Comparison of ENCODE assay signal across 19 cellular contexts in genomic region chr4:5953003-5953951, GRCh38.
"Had no signal": no experiment of that assay in that cellular context is flagged by ENCODE, and none has a peak within 500 bp of the region (broad histone marks: within the 10 kb centered on the region; RNA-seq: fewer than 3 reads in every experiment).

No MANE protein-coding gene starts in this region.

- H3K4me1 ChIP-seq: foreskin keratinocyte, left ventricle myocardium inferior had no signal

- H3K27me3 ChIP-seq: foreskin keratinocyte had no signal

- H3K9me3 ChIP-seq: left ventricle myocardium inferior, mucosa of descending colon, thoracic aorta had no signal

- ATAC-seq: activated naive CD4-positive, alpha-beta T cell treated with anti-CD3 and anti-CD28 coated beads, Interleukin-2, amount 50 U/mL, for 72 hours; activated T-cell treated with anti-CD3 and anti-CD28 coated beads, Interleukin-2, amount 50 U/mL, for 72 hours; foreskin keratinocyte; mucosa of descending colon; T-helper 17 cell had no signal

- H3K36me3 ChIP-seq: left ventricle myocardium inferior, thoracic aorta had no signal

- H3K4me3 ChIP-seq: left ventricle myocardium inferior, mucosa of descending colon, thoracic aorta had no signal

- H3K27ac ChIP-seq: foreskin keratinocyte, left ventricle myocardium inferior, thoracic aorta had no signal

- DNase-seq: activated B cell treated with CpG ODN at 0.5 μM for 24 hours; activated CD4-positive, alpha-beta T cell treated with anti-CD3 and anti-CD28 coated beads for 4 hours; activated CD4-positive, alpha-beta T cell treated with anti-CD3 and anti-CD28 coated beads, Interleukin-2, amount 50 U/mL, for 48 hours; activated T-cell treated with anti-CD3 and anti-CD28 coated beads, Interleukin-2, amount 50 U/mL, for 72 hours; aorta; caudate nucleus; dermis blood vessel endothelial cell; effector CD8-positive, alpha-beta T cell; foreskin keratinocyte; immature natural killer cell; kidney glomerular epithelial cell; left ventricle myocardium inferior; mucosa of descending colon; stimulated activated CD4-positive, alpha-beta T cell treated with anti-CD3 and anti-CD28 coated beads, Interleukin-4, amount 100 ng/mL, for 1 hour; stimulated activated naive CD4-positive, alpha-beta T cell treated with Interleukin-2 at 50 U/mL for 16 hours; SW 1271; T-helper 17 cell had no signal
